8 cellular contexts compared by ENCODE assay signal in genomic region chr2:74267068-74267467, GRCh38.
DNase-seq lines count a peak whose midpoint lies in the region; ATAC-seq and TF ChIP-seq lines count a peak whose summit lies in the region.

No MANE protein-coding gene starts in this region.

- no peak for TF ChIP-seq POLR2A in esophagus squamous epithelium (IDR thresholded peaks at IDR 0.05)

- H3K4me1 ChIP-seq in lung (ENCODE audit: control insufficient read depth in 2 of 2, insufficient read depth in 2 of 2, low read length in 2 of 2) (peaks cover 0 to 1% of the 10 kb centered on the region in 2 donors), esophagus squamous epithelium (peaks cover 0 to 4% (median 0%) of the 10 kb centered on the region in 3 donors)

- H3K36me3 ChIP-seq in lung (ENCODE audit: control insufficient read depth in 2 of 2, insufficient read depth in 2 of 2, low read length in 2 of 2) (peaks cover 0 to 4% of the 10 kb centered on the region in 2 donors), brain microvascular endothelial cell (replicated peaks) (no peaks in the 10 kb centered on the region), esophagus squamous epithelium (no peaks in the 10 kb centered on the region)

- H3K27ac ChIP-seq in lung (ENCODE audit: low read depth in 1 of 2, low read length in 1 of 2) (no peak overlapping the region), brain microvascular endothelial cell (no peak overlapping the region), esophagus squamous epithelium (no peak overlapping the region)

- peak; percentile 26 for TF ChIP-seq CTCF in lung (IDR thresholded peaks at IDR 0.05; ENCODE audit: control extremely low read depth, extremely low read depth)
- no peak for TF ChIP-seq CTCF in brain microvascular endothelial cell (IDR thresholded peaks at IDR 0.05; ENCODE audit: low read depth, low read length, missing control alignments)
- peak in 3 of 6 experiments; percentile 22 to 33 (median 23) for TF ChIP-seq CTCF in esophagus squamous epithelium (IDR thresholded peaks at IDR 0.05)

- in situ Hi-C loops in brain microvascular endothelial cell (cut with HindIII; ENCODE audit: low pct_ligation_motif_present, low sequenced_read_pairs) = no loop called here

- H3K9me3 ChIP-seq in lung (ENCODE audit: control insufficient read depth in 2 of 2, insufficient read depth in 1 of 2, low read length in 1 of 2) (no peaks in the 10 kb centered on the region), esophagus squamous epithelium (no peaks in the 10 kb centered on the region)

- WGBS in lung, 2 donors = 26 to 36% methylated on average over 4 of the region's 4 CpGs
- 18 to 20% methylated on average over 4 of the region's 4 CpGs for WGBS in esophagus squamous epithelium, 2 donors

- H3K4me3 ChIP-seq in lung = no peak overlapping the region
- no peak overlapping the region for H3K4me3 ChIP-seq in brain microvascular endothelial cell (ENCODE audit: low read depth, low read length)
- no peak overlapping the region for H3K4me3 ChIP-seq in esophagus squamous epithelium

- intact Hi-C loops in esophagus squamous epithelium (cut with DNase I) = no loop called here

- ATAC-seq in lung (ENCODE audit: insufficient read depth, low FRiP score) = no peak

- H3K27me3 ChIP-seq in lung (ENCODE audit: control insufficient read depth, insufficient read depth) (no peaks in the 10 kb centered on the region), brain microvascular endothelial cell (replicated peaks) (no peaks in the 10 kb centered on the region), esophagus squamous epithelium (no peaks in the 10 kb centered on the region)

- peak; percentile 63 for DNase-seq in activated CD8-positive, alpha-beta memory T cell treated with anti-CD3 and anti-CD28 coated beads for 24 hours
- DNase-seq in activated CD8-positive, alpha-beta memory T cell treated with anti-CD3 and anti-CD28 coated beads, Interleukin-2, amount 50 U/mL, for 48 hours = no peak
- DNase-seq in NCI-H774 (lab: John Stamatoyannopoulos, UW) = peak; percentile 41
- DNase-seq in activated T-helper 1 cell treated with Interleukin-2 at 50 U/mL for 16 hours (ENCODE audit: low read depth) = peak; percentile 38
- peak; percentile 32 for DNase-seq in lung (ENCODE audit: low spot score)
- no peak for DNase-seq in occipital lobe (lab: John Stamatoyannopoulos, UW)
- DNase-seq in brain microvascular endothelial cell = no peak
- DNase-seq in esophagus squamous epithelium (lab: John Stamatoyannopoulos, UW) = no peak

Comparison
In these comparisons a context has a peak if more than half of its experiments do, and no peak if none do; other contexts are left out.
1. DNase-seq: peak in activated CD8-positive, alpha-beta memory T cell treated with anti-CD3 and anti-CD28 coated beads for 24 hours (single experiment), NCI-H774 (single experiment), activated T-helper 1 cell treated with Interleukin-2 at 50 U/mL for 16 hours (single experiment) and lung (single experiment); none in activated CD8-positive, alpha-beta memory T cell treated with anti-CD3 and anti-CD28 coated beads, Interleukin-2, amount 50 U/mL, for 48 hours (single experiment), occipital lobe (single experiment), brain microvascular endothelial cell (single experiment) and esophagus squamous epithelium (single experiment).